Comparison of ENCODE assay signal across 19 cellular contexts in the genomic region with DNA sequence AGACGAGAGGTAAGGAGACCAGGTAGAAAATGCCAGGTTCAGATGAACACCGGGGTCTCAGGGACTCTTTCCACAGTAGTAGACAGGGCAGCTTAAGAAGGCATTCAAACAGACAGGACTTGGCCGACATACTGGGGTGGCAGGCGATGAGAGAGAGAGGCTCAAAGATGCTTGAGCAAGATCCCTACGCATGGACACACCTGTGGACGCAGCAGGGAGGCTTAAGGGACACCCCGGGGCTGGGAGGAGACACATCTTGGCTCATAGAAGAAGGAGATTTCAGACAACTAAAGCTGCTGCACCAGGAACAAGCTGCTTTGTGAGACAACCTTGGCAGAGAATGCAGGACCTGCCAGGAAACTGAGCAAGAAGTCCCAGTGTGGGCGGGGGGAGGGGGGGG.
"Had no signal": no experiment of that assay in that cellular context is flagged by ENCODE, and none has a peak within 500 bp of the region (broad histone marks: within the 10 kb centered on the region; RNA-seq: fewer than 3 reads in every experiment).

No MANE protein-coding gene starts in this region.

- H3K27ac ChIP-seq: adrenal gland, ascending aorta, brain microvascular endothelial cell, epithelial cell of prostate, heart right ventricle had no signal

- H3K27me3 ChIP-seq: adrenal gland, ascending aorta, brain microvascular endothelial cell, dorsolateral prefrontal cortex, heart right ventricle had no signal

- H3K36me3 ChIP-seq: adrenal gland, ascending aorta, brain microvascular endothelial cell, heart right ventricle had no signal

- H3K9me3 ChIP-seq: adrenal gland, ascending aorta, heart right ventricle had no signal

- DNase-seq: activated CD4-positive, alpha-beta T cell treated with anti-CD3 and anti-CD28 coated beads, Interleukin-2, amount 50 U/mL, for 4 hours; activated CD8-positive, alpha-beta memory T cell treated with anti-CD3 and anti-CD28 coated beads for 24 hours; activated CD8-positive, alpha-beta memory T cell treated with anti-CD3 and anti-CD28 coated beads, Interleukin-2, amount 50 U/mL, for 4 hours; activated naive CD4-positive, alpha-beta T cell; activated T-cell treated with anti-CD3 and anti-CD28 coated beads, Interleukin-2, amount 50 U/mL, for 4 hours; central memory CD4-positive, alpha-beta T cell; left colon; stimulated activated CD4-positive, alpha-beta T cell treated with anti-CD3 and anti-CD28 coated beads, Interleukin-12 subunit alpha, Interleukin-12 subunit beta, amount 100 ng/mL, for 4 hours; stimulated activated CD4-positive, alpha-beta T cell treated with anti-CD3 and anti-CD28 coated beads, Interleukin-4, amount 100 ng/mL, for 4 hours; stimulated activated naive CD8-positive, alpha-beta T cell treated with anti-CD3 and anti-CD28 coated beads, Interleukin-15, Interleukin-2, amounts not matched to agents 100 U/mL and 50 U/mL, for 24 hours; T-cell had no signal

- H3K4me3 ChIP-seq: adrenal gland, ascending aorta, dorsolateral prefrontal cortex, heart right ventricle had no signal

- H3K4me1 ChIP-seq: ascending aorta had no signal

- ATAC-seq: activated T-cell treated with anti-CD3 and anti-CD28 coated beads, Interleukin-2, amount 50 U/mL, for 4 hours; effector memory CD8-positive, alpha-beta T cell; heart right ventricle; left colon; naive thymus-derived CD4-positive, alpha-beta T cell; stimulated activated naive CD8-positive, alpha-beta T cell treated with anti-CD3 and anti-CD28 coated beads, Interleukin-15, Interleukin-2, amounts not matched to agents 100 U/mL and 50 U/mL, for 24 hours; T-cell had no signal
